ENCODE assay signal across 16 cellular contexts in genomic region chr14:95248422-95248821, GRCh38.
DNase-seq lines count a peak whose midpoint lies in the region; ATAC-seq, FAIRE-seq and TF ChIP-seq lines count a peak whose summit lies in the region.
"Had no signal": no experiment of that assay in that cellular context is flagged by ENCODE, and none has a peak within 500 bp of the region (broad histone marks: within the 10 kb centered on the region; RNA-seq: fewer than 3 reads in every experiment).

No MANE protein-coding gene starts in this region.

- TF ChIP-seq CTCF in body of pancreas (IDR thresholded peaks at IDR 0.05) (no peak), psoas muscle (IDR thresholded peaks at IDR 0.05) (no peak)

- FAIRE-seq in HTR-8/SVneo (lab: Jason Lieb, UNC): peak; percentile 58

- ATAC-seq in body of pancreas: no peak
- ATAC-seq in psoas muscle: no peak
- ATAC-seq in GM18870 (IDR thresholded peaks at IDR 0.05; ENCODE audit: unreplicated experiment): no peak
- no peak for ATAC-seq in GM18498 (IDR thresholded peaks at IDR 0.05; ENCODE audit: unreplicated experiment)
- ATAC-seq: activated CD8-positive, alpha-beta memory T cell treated with anti-CD3 and anti-CD28 coated beads, Interleukin-2, amount 10 ng/mL, durations not matched to agents 7 days and 5 days; stimulated activated naive CD8-positive, alpha-beta T cell treated with anti-CD3 and anti-CD28 coated beads, Interleukin-15, amount 100 ng/mL, for 72 hours had no signal

- H3K4me3 ChIP-seq in body of pancreas: no peak overlapping the region
- H3K4me3 ChIP-seq in MG63: no peak overlapping the region
- no peak overlapping the region for H3K4me3 ChIP-seq in psoas muscle
- H3K4me3 ChIP-seq: right lobe of liver had no signal

- DNase-seq in ACHN (peak; percentile 89), HTR-8/SVneo (ENCODE audit: insufficient read length, low spot score) (no peak), body of pancreas (no peak), mesenteric fat pad (ENCODE audit: low spot score) (peak; percentile 45), MG63 (no peak), psoas muscle (no peak)
- DNase-seq: activated CD8-positive, alpha-beta memory T cell treated with anti-CD3 and anti-CD28 coated beads, Interleukin-2, amount 10 ng/mL, durations not matched to agents 7 days and 5 days; CD4-positive, alpha-beta memory T cell; NCI-H1417 treated with DMSO at 0.1 percent for 48 hours; nucleus accumbens; right lobe of liver; SIG-M5; stimulated activated CD4-positive, alpha-beta T cell treated with anti-CD3 and anti-CD28 coated beads, Interleukin-1b, Interleukin-23, amount 100 ng/mL, for 48 hours; stimulated activated naive CD8-positive, alpha-beta T cell treated with anti-CD3 and anti-CD28 coated beads, Interleukin-15, amount 100 ng/mL, for 72 hours had no signal

- H3K9me3 ChIP-seq in body of pancreas: no peaks in the 10 kb centered on the region
- H3K9me3 ChIP-seq in MG63: no peaks in the 10 kb centered on the region
- H3K9me3 ChIP-seq in psoas muscle: no peaks in the 10 kb centered on the region
- H3K9me3 ChIP-seq: right lobe of liver had no signal

- intact Hi-C loops in body of pancreas (cut with DNase I) (no loop called here), psoas muscle (cut with DNase I) (no loop called here)

- H3K27ac ChIP-seq in body of pancreas (peak overlapping the region; percentile 68 to 84 (median 80)), psoas muscle (no peak overlapping the region)

- no peak for TF ChIP-seq POLR2A in body of pancreas (IDR thresholded peaks at IDR 0.05)

- H3K27me3 ChIP-seq in body of pancreas (no peaks in the 10 kb centered on the region), MG63 (no peaks in the 10 kb centered on the region), psoas muscle (ENCODE audit: insufficient read depth in 3 of 3, low read length in 2 of 3) (peaks cover 0 to 1% (median 0%) of the 10 kb centered on the region in 3 donors)
- H3K27me3 ChIP-seq: right lobe of liver had no signal

- 50 to 61% methylated on average over 6 of the region's 6 CpGs for WGBS in body of pancreas, 2 donors
- WGBS in psoas muscle, 3 donors: 60 to 65% (median 62%) methylated on average over 6 of the region's 6 CpGs

- peaks cover 62% of the 10 kb centered on the region for H3K4me1 ChIP-seq in body of pancreas
- H3K4me1 ChIP-seq in psoas muscle: no peaks in the 10 kb centered on the region

- in situ Hi-C loops in ACHN (cut with HindIII; ENCODE audit: low pct_ligation_motif_present, low pct_unique_long_range_greater_than_20kb, low sequenced_read_pairs): no loop called here

- H3K36me3 ChIP-seq in body of pancreas (replicated peaks in 1 of 2; ENCODE audit: insufficient read depth in 1 of 2, low read depth in 2 of 2) (no peaks in the 10 kb centered on the region), MG63 (no peaks in the 10 kb centered on the region), psoas muscle (ENCODE audit: insufficient read depth in 1 of 2, low read depth in 1 of 2) (no peaks in the 10 kb centered on the region)
- H3K36me3 ChIP-seq: right lobe of liver had no signal

Comparison
In these comparisons a context has a peak if more than half of its experiments do, and no peak if none do; other contexts are left out.
1. DNase-seq: peak in ACHN (single experiment) and mesenteric fat pad (single experiment); none in HTR-8/SVneo (single experiment), body of pancreas (0 of 4), MG63 (single experiment) and psoas muscle (0 of 2).